In genomic region chr11:87352759-87353707, GRCh38 we compare ENCODE assay signal across 8 cellular contexts.
DNase-seq lines count a peak whose midpoint lies in the region; ATAC-seq and TF ChIP-seq lines count a peak whose summit lies in the region.

No MANE protein-coding gene starts in this region.

- 27% methylated on average over 26 of the region's 26 CpGs for WGBS in smooth muscle cell (ENCODE audit: low lambda C conversion rate)

- DNase-seq in NCI-H748 (lab: John Stamatoyannopoulos, UW; ENCODE audit: unreplicated experiment): peak; percentile 54
- no peak for DNase-seq in NCI-H748 treated with DMSO at 0.1 percent for 48 hours (lab: John Stamatoyannopoulos, UW)
- peak; percentile 74 for DNase-seq in NCI-H1105 treated with DMSO at 0.1 percent for 48 hours (lab: John Stamatoyannopoulos, UW)
- peak; percentile 31 for DNase-seq in T-helper 22 cell (ENCODE audit: low read depth)
- DNase-seq in ascending aorta (ENCODE audit: low spot score in 2 of 2): peak; percentile 33 to 92
- peak; percentile 45 to 78 for DNase-seq in hippocampal formation (lab: John Stamatoyannopoulos, UW)
- DNase-seq in smooth muscle cell (lab: John Stamatoyannopoulos, UW; ENCODE audit: unreplicated experiment): peak; percentile 71

- no peaks in the 10 kb centered on the region for H3F3A ChIP-seq in smooth muscle cell (ENCODE audit: low read depth)

- H3K36me3 ChIP-seq in ascending aorta (no peaks in the 10 kb centered on the region), smooth muscle cell (ENCODE audit: low read depth) (no peaks in the 10 kb centered on the region)

- peaks cover 0 to 15% of the 10 kb centered on the region in 2 donors for H3K4me1 ChIP-seq in ascending aorta
- no peaks in the 10 kb centered on the region for H3K4me1 ChIP-seq in smooth muscle cell (ENCODE audit: low read depth)

- no peaks in the 10 kb centered on the region for H3K79me2 ChIP-seq in smooth muscle cell (ENCODE audit: low read depth)

- ATAC-seq in HG02759 (IDR thresholded peaks at IDR 0.05; ENCODE audit: unreplicated experiment): peak; percentile 98

- TF ChIP-seq CTCF in ascending aorta (IDR thresholded peaks at IDR 0.05) (peak; percentile 97 to 99 (median 99)), smooth muscle cell (IDR thresholded peaks at IDR 0.05; ENCODE audit: borderline replicate concordance, insufficient read depth, poor library complexity, severe bottlenecking) (peak; percentile 98)

- H3K9me3 ChIP-seq in ascending aorta (no peaks in the 10 kb centered on the region), smooth muscle cell (replicated peaks; ENCODE audit: low read depth) (no peaks in the 10 kb centered on the region)

- peak overlapping the region; percentile 62 for H3K4me2 ChIP-seq in smooth muscle cell

- intact Hi-C loops in ascending aorta (cut with DNase I): loop anchor here (1.0 to 5.0 kb wide), 3 partner anchors 68 to 1192 kb away; no protein-coding TSS in a partner anchor

- H3K4me3 ChIP-seq in ascending aorta (peak overlapping the region in 1 of 2 donors; percentile 30), smooth muscle cell (no peak overlapping the region)

- H3K9ac ChIP-seq in smooth muscle cell (ENCODE audit: low read depth): no peak overlapping the region

- peak overlapping the region; percentile 47 to 50 for H3K27ac ChIP-seq in ascending aorta
- no peak overlapping the region for H3K27ac ChIP-seq in smooth muscle cell (ENCODE audit: low read depth)

- no peak overlapping the region for H2AFZ ChIP-seq in smooth muscle cell (ENCODE audit: low read depth)

- H3K27me3 ChIP-seq in ascending aorta (no peaks in the 10 kb centered on the region), smooth muscle cell (ENCODE audit: low read depth) (no peaks in the 10 kb centered on the region)

- no peaks in the 10 kb centered on the region for H4K20me1 ChIP-seq in smooth muscle cell (ENCODE audit: low read depth)
